Comparison of ENCODE assay signal across 2 cellular contexts in genomic region chr13:112115403-112116091, GRCh38.
TF ChIP-seq lines count a peak whose summit lies in the region.

No MANE protein-coding gene starts in this region.

TF ChIP-seq in HepG2, 621 proteins besides CTCF, POLR2A, EP300 and RAD21:
- TF ChIP-seq ASH2L (IDR thresholded peaks at IDR 0.05; ENCODE audit: insufficient read length, low read depth, low read length): no peak
- peak; percentile 81 to 86 for TF ChIP-seq MAFK (conservative IDR thresholded peaks at IDR 0.05 in 1 of 2, IDR thresholded peaks at IDR 0.05 in 1 of 2; ENCODE audit: low read length in 2 of 2)
- TF ChIP-seq MAFF (IDR thresholded peaks at IDR 0.05; ENCODE audit: low read depth, low read length): peak; percentile 85

TF ChIP-seq in K562, 482 proteins besides CTCF, POLR2A, EP300 and RAD21:
- peak; percentile 44; the same call in 1 of the 2 replicates for TF ChIP-seq ZNF316 (IDR thresholded peaks at IDR 0.05)
- TF ChIP-seq ETS2 (tag; IDR thresholded peaks at IDR 0.05; ENCODE audit: borderline replicate concordance, poor library complexity, severe bottlenecking): no peak
